10 cellular contexts compared by ENCODE assay signal in the genomic region with DNA sequence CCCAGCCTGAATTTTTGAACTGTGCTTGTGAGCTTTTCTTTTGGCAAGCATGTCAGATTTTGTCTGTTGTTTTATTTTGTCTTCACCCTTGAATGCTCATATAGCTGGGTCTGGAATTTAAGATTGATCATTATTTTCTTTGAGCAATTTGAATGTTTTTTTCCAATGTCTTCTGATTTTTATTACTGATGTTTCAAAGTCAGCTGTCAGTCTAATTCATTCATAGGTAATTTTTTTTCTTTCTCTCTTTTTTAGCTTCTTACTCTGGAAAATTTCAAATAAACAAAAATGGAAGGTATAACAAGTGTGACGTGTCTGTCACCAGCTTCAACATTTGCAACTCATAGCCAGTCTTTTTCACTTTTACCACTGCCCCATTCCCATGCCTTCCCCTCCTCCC.
"Had no signal": no experiment of that assay in that cellular context is flagged by ENCODE, and none has a peak within 500 bp of the region (broad histone marks: within the 10 kb centered on the region; RNA-seq: fewer than 3 reads in every experiment).

No MANE protein-coding gene starts in this region.

- H2AFZ ChIP-seq: GM23248 had no signal

- H3K27ac Mint-ChIP-seq: HFFc6 had no signal

- DNase-seq: GM23248, GOT3, H7, HFFc6, IMR-90, KBM-7 had no signal

- H3K4me3 Mint-ChIP-seq: HFFc6 had no signal

- H3K27ac ChIP-seq: GM23248, HL-60, KMS-11 had no signal

- H3K4me3 ChIP-seq: GM23248, HAP-1 had no signal

- ATAC-seq: HCT116 had no signal

- H3K4me2 ChIP-seq: KMS-11 had no signal

- H3K4me1 ChIP-seq: HAP-1 had no signal

- H3K36me3 ChIP-seq: HAP-1 had no signal
